11 cellular contexts compared by ENCODE assay signal in genomic region chr14:91387135-91387849, GRCh38. TPM values are rescaled to one million over a fixed set of nuclear protein-coding genes. Genes with fewer than 3 reads are reported as not detected.
DNase-seq lines count a peak whose midpoint lies in the region; ATAC-seq and TF ChIP-seq lines count a peak whose summit lies in the region.
"Had no signal": no experiment of that assay in that cellular context is flagged by ENCODE, and none has a peak within 500 bp of the region (broad histone marks: within the 10 kb centered on the region; RNA-seq: fewer than 3 reads in every experiment).

No MANE protein-coding gene starts in this region.

- H3K4me1 ChIP-seq in IMR-90 (ENCODE audit: control insufficient read depth, insufficient read depth, low read length) (peaks cover 2% of the 10 kb centered on the region; the same call in 1 of the 2 replicates), upper lobe of right lung (peaks cover 14% of the 10 kb centered on the region), thyroid gland (peaks cover 0 to 5% of the 10 kb centered on the region in 2 donors)

- no peaks in the 10 kb centered on the region for H3K79me1 ChIP-seq in IMR-90 (ENCODE audit: low read depth in 1 of 2, low read length in 2 of 2)

- TF ChIP-seq POLR2A in IMR-90 (IDR thresholded peaks at IDR 0.05; ENCODE audit: low read depth, low read length) (no peak), thyroid gland (IDR thresholded peaks at IDR 0.05) (no peak)

- H3K9me3 ChIP-seq in IMR-90 (ENCODE audit: control insufficient read depth, insufficient read depth, low read length) (no peaks in the 10 kb centered on the region), upper lobe of right lung (no peaks in the 10 kb centered on the region), thyroid gland (no peaks in the 10 kb centered on the region)

- BruUV-seq in IMR-90 (replicated peaks; lab: Mats Ljungman, UMichigan) (no TSS peak), Calu3 (replicated peaks; lab: Mats Ljungman, UMichigan) (no TSS peak)

- H3K27ac ChIP-seq in IMR-90 (ENCODE audit: insufficient read depth, low read length), result no peak overlapping the region
- H3K27ac ChIP-seq in upper lobe of right lung, result no peak overlapping the region
- no peak overlapping the region for H3K27ac ChIP-seq in thyroid gland

- H3K14ac ChIP-seq in IMR-90 (replicated peaks; ENCODE audit: low read depth, low read length), result no peak overlapping the region

- H4K91ac ChIP-seq in IMR-90 (ENCODE audit: insufficient read depth, low read depth, low read length), result no peak overlapping the region

- H2AK5ac ChIP-seq in IMR-90 (ENCODE audit: low read depth, low read length), result no peak overlapping the region

- H2BK15ac ChIP-seq in IMR-90 (ENCODE audit: low read depth, low read length), result no peak overlapping the region

- H3K27me3 Mint-ChIP-seq in activated naive CD8-positive, alpha-beta T cell treated with anti-CD3 and anti-CD28 coated beads for 36 hours, result no peaks in the 10 kb centered on the region
- no peaks in the 10 kb centered on the region for H3K27me3 Mint-ChIP-seq in Calu3 (ENCODE audit: unreplicated experiment)

- POLR2A ChIA-PET in IMR-90 (lab: Charles Lee; ENCODE audit: unreplicated experiment), result no interaction called here

- TF ChIP-seq CTCF in AG10803 (conservative IDR thresholded peaks at IDR 0.05; ENCODE audit: low read length), result no peak
- TF ChIP-seq CTCF in IMR-90 (conservative IDR thresholded peaks at IDR 0.05; ENCODE audit: low read depth, low read length), result no peak
- no peak for TF ChIP-seq CTCF in upper lobe of right lung (IDR thresholded peaks at IDR 0.05)
- no peak for TF ChIP-seq CTCF in Calu3 (IDR thresholded peaks at IDR 0.05; ENCODE audit: unreplicated experiment)
- TF ChIP-seq CTCF in thyroid gland (IDR thresholded peaks at IDR 0.05), result no peak

- H4K5ac ChIP-seq in IMR-90 (ENCODE audit: low read depth, low read length), result no peak overlapping the region

- peaks cover 23% of the 10 kb centered on the region for H3K36me3 Mint-ChIP-seq in activated naive CD8-positive, alpha-beta T cell treated with anti-CD3 and anti-CD28 coated beads for 36 hours
- peaks cover 12% of the 10 kb centered on the region for H3K36me3 Mint-ChIP-seq in Calu3 (ENCODE audit: insufficient read depth, unreplicated experiment)

- H2BK20ac ChIP-seq in IMR-90 (ENCODE audit: low read depth, low read length), result no peak overlapping the region

- peak overlapping the region; percentile 38 for H3K27ac Mint-ChIP-seq in activated naive CD8-positive, alpha-beta T cell treated with anti-CD3 and anti-CD28 coated beads for 36 hours
- H3K27ac Mint-ChIP-seq in Calu3 (ENCODE audit: unreplicated experiment), result no peak overlapping the region

- H2AK9ac ChIP-seq in IMR-90 (replicated peaks; ENCODE audit: low read depth, low read length, poor library complexity), result no peak overlapping the region

- H3K23ac ChIP-seq in IMR-90 (ENCODE audit: low read depth, low read length), result no peak overlapping the region

- 38% methylated on average over 8 of the region's 21 CpGs; no CpG with 5 or more reads in 1 of the 2 experiments for WGBS in IMR-90 (ENCODE audit: extremely low coverage in 2 of 2, insufficient read length in 1 of 2), 2 experiments
- WGBS in thyroid gland, 2 donors, result 78 to 79% methylated on average over 21 of the region's 21 CpGs

- H4K8ac ChIP-seq in IMR-90 (ENCODE audit: low read depth in 2 of 2, low read length in 2 of 2), result no peak overlapping the region

- no peak overlapping the region for H2BK5ac ChIP-seq in IMR-90 (ENCODE audit: low read depth, low read length, poor library complexity, severe bottlenecking)

- dilution Hi-C loops in IMR-90 (cut with HindIII; ENCODE audit: low sequenced_read_pairs, unreplicated experiment), result no loop called here

- no peaks in the 10 kb centered on the region for H3K9me3 Mint-ChIP-seq in activated naive CD8-positive, alpha-beta T cell treated with anti-CD3 and anti-CD28 coated beads for 36 hours
- no peaks in the 10 kb centered on the region for H3K9me3 Mint-ChIP-seq in Calu3 (ENCODE audit: low read depth, unreplicated experiment)
- H3K9me3 Mint-ChIP-seq: activated T-helper 1 cell treated with anti-CD3 and anti-CD28 coated beads, Interleukin-12 subunit alpha, Interleukin-12 subunit beta, Interleukin-2, Interleukin-4 antibody, amounts not matched to agents 30 ng/mL and 10 ng/mL and 1 ng/mL, durations not matched to agents 14 hours and 24 hours and 36 hours had no signal

- H3K27me3 ChIP-seq in IMR-90 (ENCODE audit: control insufficient read depth, insufficient read depth, low read length) (peaks cover 6% of the 10 kb centered on the region; the same call in 1 of the 2 replicates), upper lobe of right lung (no peaks in the 10 kb centered on the region), thyroid gland (no peaks in the 10 kb centered on the region)

- no peak overlapping the region for H3K56ac ChIP-seq in IMR-90 (ENCODE audit: extremely low read depth, insufficient read depth, low read length)

- no peak for ATAC-seq in IMR-90 (ENCODE audit: low read depth)
- ATAC-seq in left colon, result peak; percentile 29
- ATAC-seq in upper lobe of right lung, result no peak
- ATAC-seq in HG03159 (IDR thresholded peaks at IDR 0.05; ENCODE audit: unreplicated experiment), result no peak

- no peaks in the 10 kb centered on the region for H3K9me1 ChIP-seq in IMR-90 (ENCODE audit: insufficient read depth, low read length)

- H3K4me3 Mint-ChIP-seq in activated naive CD8-positive, alpha-beta T cell treated with anti-CD3 and anti-CD28 coated beads for 36 hours, result no peak overlapping the region
- H3K4me3 Mint-ChIP-seq in Calu3 (ENCODE audit: low read depth, unreplicated experiment), result no peak overlapping the region

- no peak overlapping the region for H2AFZ ChIP-seq in IMR-90 (replicated peaks; ENCODE audit: low read length, poor library complexity)

- TF ChIP-seq RAD21 in IMR-90 (IDR thresholded peaks at IDR 0.05; ENCODE audit: low read length), result no peak

- in situ Hi-C loops in IMR-90 (cut with MboI; ENCODE audit: low sequenced_read_pairs), result no loop called here

- H4K20me1 ChIP-seq in IMR-90 (ENCODE audit: insufficient read depth, low read length), result no peaks in the 10 kb centered on the region

- no peak overlapping the region for H3K18ac ChIP-seq in IMR-90 (ENCODE audit: low read depth, low read length)

- H3K4me1 Mint-ChIP-seq in activated naive CD8-positive, alpha-beta T cell treated with anti-CD3 and anti-CD28 coated beads for 36 hours, result peaks cover 84% of the 10 kb centered on the region
- peaks cover 9% of the 10 kb centered on the region for H3K4me1 Mint-ChIP-seq in Calu3 (ENCODE audit: low read depth, unreplicated experiment)

- no peak overlapping the region for H3K9ac ChIP-seq in IMR-90 (ENCODE audit: low read depth, low read length)

- no peak overlapping the region for H2BK120ac ChIP-seq in IMR-90 (ENCODE audit: low read depth, low read length)

- intact Hi-C loops in IMR-90 (cut with micrococcal nuclease), result no loop called here
- intact Hi-C loops in left colon (cut with DNase I, micrococcal nuclease), result no loop called here
- intact Hi-C loops in upper lobe of right lung (cut with DNase I), result no loop called here
- intact Hi-C loops in Calu3 (cut with micrococcal nuclease; ENCODE audit: unreplicated experiment), result no loop called here
- intact Hi-C loops in thyroid gland (cut with DNase I), result no loop called here

- no peak overlapping the region for H3K4me3 ChIP-seq in AG10803 (ENCODE audit: low read length)
- no peak overlapping the region for H3K4me3 ChIP-seq in IMR-90 (ENCODE audit: insufficient read depth, low read depth, low read length)
- H3K4me3 ChIP-seq in upper lobe of right lung, result no peak overlapping the region
- H3K4me3 ChIP-seq in thyroid gland (replicated peaks in 1 of 3), result no peak overlapping the region

- DNase-seq in AG10803 (ENCODE audit: low read depth) (peak; percentile 25), IMR-90 (peak; percentile 40), left colon (no peak), upper lobe of right lung (no peak), Calu3 (no peak), thyroid gland (no peak)
- no peak for DNase-seq in activated naive CD8-positive, alpha-beta T cell treated with anti-CD3 and anti-CD28 coated beads for 36 hours
- DNase-seq: NCI-H1048, SW 1271 had no signal

- H3K36me3 ChIP-seq in IMR-90 (ENCODE audit: control insufficient read depth, insufficient read depth, low read length), result no peaks in the 10 kb centered on the region
- H3K36me3 ChIP-seq in upper lobe of right lung, result no peaks in the 10 kb centered on the region
- H3K36me3 ChIP-seq in thyroid gland, result no peaks in the 10 kb centered on the region

- CTCF ChIA-PET in IMR-90 (lab: Yijun Ruan, JAX), result interaction anchor here (1.7 kb wide), 1 partner anchor 11 kb away, joined by 5 read pairs; no protein-coding TSS in a partner anchor
- CTCF ChIA-PET in Calu3 (lab: Charles Lee), result interaction anchor here (1.2 kb wide), 1 partner anchor 15 kb away, joined by 3 read pairs; no protein-coding TSS in a partner anchor

- no peak overlapping the region for H3K4me2 ChIP-seq in IMR-90 (ENCODE audit: low read depth, low read length)

- H3K4ac ChIP-seq in IMR-90 (ENCODE audit: low read depth, low read length), result no peak overlapping the region

TF ChIP-seq in IMR-90, 13 proteins besides CTCF, POLR2A, EP300 and RAD21 (continues in another document):
- TF ChIP-seq ELK1 (IDR thresholded peaks at IDR 0.05; ENCODE audit: borderline replicate concordance, low read depth, low read length), result no peak
- no peak for TF ChIP-seq USF2 (IDR thresholded peaks at IDR 0.05; ENCODE audit: low read depth, low read length)

RNA-seq across cellular contexts. Expression of gene CCDC88C, which starts 30.3 kb away (rescaled TPM):
- total RNA-seq in IMR-90 (2012; rRNA removed) (0.18 and 0.28 TPM in 2 replicates), left colon (10 to 100 TPM; 52.4 to 65.8 TPM), upper lobe of right lung (34.1 TPM), Calu3 (2022) (33.2 and 43.9 TPM in 2 replicates), thyroid gland (1 to 10 TPM; 3.0 to 6.3 (median 5.8) TPM)
- polyA plus RNA-seq in IMR-90 (2012; rRNA removed), result 0.11 and 0.17 TPM in 2 replicates
- 0.02 and 0.04 TPM in 2 replicates for polyA plus RNA-seq in IMR-90 (2012; cell fraction: cytosol; rRNA removed)
- 0.15 and 0.54 TPM in 2 replicates for polyA plus RNA-seq in IMR-90 (2012; cell fraction: nucleus; rRNA removed; ENCODE audit: low replicate concordance)
- 10 to 100 TPM; 55.1 to 56.7 TPM for total RNA-seq in activated naive CD8-positive, alpha-beta T cell treated with anti-CD3 and anti-CD28 coated beads for 36 hours

Comparison
In these comparisons a context has a peak if more than half of its experiments do, and no peak if none do; other contexts are left out.
1. DNase-seq: peak in AG10803 (single experiment) and IMR-90 (single experiment); none in activated naive CD8-positive, alpha-beta T cell treated with anti-CD3 and anti-CD28 coated beads for 36 hours (single experiment), left colon (0 of 2), upper lobe of right lung (single experiment), Calu3 (single experiment) and thyroid gland (0 of 2).